In the genomic region with DNA sequence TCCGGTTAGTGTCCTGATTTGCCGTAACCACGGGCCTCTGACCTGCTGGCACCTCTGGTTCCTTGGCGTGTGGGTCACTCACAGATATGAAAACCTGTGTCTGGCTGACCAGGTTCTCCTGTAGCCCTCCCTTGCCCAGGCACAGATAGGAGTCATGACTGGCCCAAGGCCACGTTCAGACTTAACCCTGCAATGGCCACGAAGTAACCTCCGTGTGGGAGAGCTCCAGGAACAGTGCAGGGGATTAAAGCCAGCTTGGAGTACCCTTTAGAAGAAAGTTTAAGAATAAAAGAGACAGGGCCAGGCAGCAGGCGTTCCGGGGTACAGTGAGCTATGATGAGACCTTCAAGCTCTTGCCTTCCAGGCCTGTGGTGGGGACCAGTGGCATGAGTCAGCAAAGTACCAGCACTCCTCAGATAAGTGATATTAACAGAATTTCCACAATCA, we compare ENCODE assay signal across 11 cellular contexts. TPM values are rescaled to one million over a fixed set of nuclear protein-coding genes. Genes with fewer than 3 reads are reported as not detected.
DNase-seq lines count a peak whose midpoint lies in the region; ATAC-seq and TF ChIP-seq lines count a peak whose summit lies in the region.
"Had no signal": no experiment of that assay in that cellular context is flagged by ENCODE, and none has a peak within 500 bp of the region (broad histone marks: within the 10 kb centered on the region; RNA-seq: fewer than 3 reads in every experiment).

No MANE protein-coding gene starts in this region.

- no peak overlapping the region for H2AFZ ChIP-seq in KMS-11 (ENCODE audit: low read depth)

- no peaks in the 10 kb centered on the region for H4K20me1 ChIP-seq in KMS-11 (ENCODE audit: insufficient read depth)

- no peaks in the 10 kb centered on the region; the same call in 1 of the 2 replicates for H3K36me3 ChIP-seq in KMS-11 (ENCODE audit: insufficient read depth)

- H3K4me3 ChIP-seq in KMS-11 (IDR thresholded peaks at IDR 0.05; ENCODE audit: insufficient read depth, low read depth, low read length) = no peak overlapping the region
- H3K4me3 ChIP-seq in choroid plexus epithelial cell (ENCODE audit: low read depth, low read length) = no peak overlapping the region

- peaks cover 35% of the 10 kb centered on the region for H3K4me1 Mint-ChIP-seq in nephron progenitor cell

- no peaks in the 10 kb centered on the region for H3K27me3 ChIP-seq in KMS-11 (ENCODE audit: insufficient read depth, low read depth)

- H3K4me3 Mint-ChIP-seq in nephron progenitor cell = no peak overlapping the region

- H3K79me2 ChIP-seq in KMS-11 (ENCODE audit: insufficient read depth, low read depth) = no peaks in the 10 kb centered on the region; the same call in 1 of the 2 replicates

- no peak for ATAC-seq in GM21723 (IDR thresholded peaks at IDR 0.05; ENCODE audit: unreplicated experiment)

- peak overlapping the region; percentile 80 for H3K27ac Mint-ChIP-seq in nephron progenitor cell

- peaks cover 84% of the 10 kb centered on the region for H3K36me3 Mint-ChIP-seq in nephron progenitor cell (ENCODE audit: low read depth)

- no peaks in the 10 kb centered on the region for H3K27me3 Mint-ChIP-seq in nephron progenitor cell (ENCODE audit: low read depth, poor library complexity)

- TF ChIP-seq CTCF in KMS-11 (conservative IDR thresholded peaks at IDR 0.05; ENCODE audit: low read depth, low read length) = no peak
- TF ChIP-seq CTCF in choroid plexus epithelial cell (conservative IDR thresholded peaks at IDR 0.05; ENCODE audit: low read depth, low read length) = no peak
- no peak for TF ChIP-seq CTCF in nephron progenitor cell (IDR thresholded peaks at IDR 0.05)

- H3K27ac ChIP-seq in KMS-11 = peak overlapping the region; percentile 4; the same call in 1 of the 2 replicates
- H3K27ac ChIP-seq: C4-2B had no signal

- peaks cover 31% of the 10 kb centered on the region for H3K4me1 ChIP-seq in KMS-11 (ENCODE audit: low read depth, poor library complexity, severe bottlenecking)

- peak; percentile 19 for DNase-seq in AG08396 (ENCODE audit: low spot score)
- peak; percentile 62 for DNase-seq in choroid plexus epithelial cell (ENCODE audit: low read depth)
- DNase-seq in nephron progenitor cell = no peak
- no peak for DNase-seq in activated gamma-delta T cell (lab: John Stamatoyannopoulos, UW)
- no peak for DNase-seq in H4 (ENCODE audit: low spot score)
- no peak for DNase-seq in NCI-H2081 (lab: John Stamatoyannopoulos, UW)
- DNase-seq: activated gamma-delta T cell treated with Interleukin-2 at 50 U/mL for 16 hours, occipital lobe had no signal

- no peak overlapping the region for H3K4me2 ChIP-seq in KMS-11

- no peaks in the 10 kb centered on the region for H3K9me3 Mint-ChIP-seq in nephron progenitor cell

- H3K9ac ChIP-seq in KMS-11 = no peak overlapping the region

RNA-seq across cellular contexts. Expression of a gene that starts 25.5 kb away (rescaled TPM):
- total RNA-seq in H4 (2014; rRNA removed; shearing (Covaris generic)) = 19.7 and 34.1 TPM in 2 replicates

RNA-seq across cellular contexts. Expression of a gene that starts 25.6 kb away (rescaled TPM):
- total RNA-seq in H4 (2014; rRNA removed; shearing (Covaris generic)) = 24.9 and 31.3 TPM in 2 replicates

Comparison
In these comparisons a context has a peak if more than half of its experiments do, and no peak if none do; other contexts are left out.
1. DNase-seq: peak in AG08396 (single experiment) and choroid plexus epithelial cell (single experiment); none in nephron progenitor cell (single experiment), activated gamma-delta T cell (single experiment), H4 (single experiment) and NCI-H2081 (0 of 2).